ENCODE assay signal across 14 cellular contexts in genomic region chr2:124325667-124326425, GRCh38.
DNase-seq lines count a peak whose midpoint lies in the region; ATAC-seq, FAIRE-seq and TF ChIP-seq lines count a peak whose summit lies in the region.
"Had no signal": no experiment of that assay in that cellular context is flagged by ENCODE, and none has a peak within 500 bp of the region (broad histone marks: within the 10 kb centered on the region; RNA-seq: fewer than 3 reads in every experiment).

No MANE protein-coding gene starts in this region.

- H2BK120ac ChIP-seq in H1 (replicated peaks; ENCODE audit: low read depth, low read length) = peak overlapping the region; percentile 91

- H3K4me2 ChIP-seq in SK-N-SH = no peak overlapping the region
- no peak overlapping the region; a peak in 1 of 4 replicates for H3K4me2 ChIP-seq in H1 (ENCODE audit: insufficient read depth in 1 of 2, low read depth in 2 of 2, low read length in 2 of 2)

- H2AK5ac ChIP-seq in H1 (ENCODE audit: low read depth, low read length) = 0 out of 2 replicates have a peak overlapping the region, but pooled peaks have one; percentile 17

- peaks cover 2% of the 10 kb centered on the region; the same call in 1 of the 2 replicates for H3K23me2 ChIP-seq in H1 (ENCODE audit: low read depth, low read length)

- no peak overlapping the region for H2BK15ac ChIP-seq in H1 (ENCODE audit: low read length)

- H4K20me1 ChIP-seq in SK-N-SH (ENCODE audit: insufficient read depth) = no peaks in the 10 kb centered on the region
- H4K20me1 ChIP-seq in H1 (replicated peaks in 1 of 2; ENCODE audit: control insufficient read depth in 1 of 2, insufficient read depth in 2 of 2, low read length in 2 of 2) = no peaks in the 10 kb centered on the region

- H3K9ac ChIP-seq in SK-N-SH = no peak overlapping the region
- no peak overlapping the region for H3K9ac ChIP-seq in H1 (replicated peaks in 1 of 4; ENCODE audit: extremely low read depth in 1 of 4, low read depth in 3 of 4, low read length in 3 of 4)

- no peaks in the 10 kb centered on the region for H3K27me3 Mint-ChIP-seq in type B pancreatic cell

- no peak overlapping the region for H2AFZ ChIP-seq in SK-N-SH (ENCODE audit: low read depth)
- no peak overlapping the region for H2AFZ ChIP-seq in H1 (ENCODE audit: low read length)

- DNase-seq in SK-N-SH (peak; percentile 20), NCI-H2171 treated with DMSO at 0.1 percent for 48 hours (lab: John Stamatoyannopoulos, UW) (peak; percentile 69), H1 (ENCODE audit: low read depth in 1 of 2, low spot score in 2 of 2) (no peak), type B pancreatic cell (ENCODE audit: extremely low spot score, unreplicated experiment) (no peak), NCI-H69 (lab: John Stamatoyannopoulos, UW) (no peak)
- DNase-seq: NCI-H526 treated with DMSO at 0.1 percent for 48 hours had no signal

- CTCF ChIA-PET in SK-N-SH (lab: Yijun Ruan, JAX) = interaction anchor here (0.5 to 1.5 kb wide), 5 partner anchors 18 to 1684 kb away, joined by 3 to 4 read pairs (median 3); no protein-coding TSS in a partner anchor
- CTCF ChIA-PET in H1 (lab: Charles Lee; ENCODE audit: partially characterized antibody) = interaction anchor here (0.5 to 1.6 kb wide), 12 partner anchors 8 to 1414 kb away, joined by 3 to 6 read pairs (median 3); no protein-coding TSS in a partner anchor

- H3K4ac ChIP-seq in H1 (replicated peaks; ENCODE audit: insufficient read length, low read depth, low read length) = peak overlapping the region; percentile 30

- H3K9me2 ChIP-seq in SK-N-SH = no peaks in the 10 kb centered on the region

- H3K56ac ChIP-seq in H1 (replicated peaks; ENCODE audit: insufficient read length, low read depth, low read length) = no peak overlapping the region

- H3K27me3 ChIP-seq in SK-N-SH (ENCODE audit: insufficient read depth) = no peaks in the 10 kb centered on the region
- H3K27me3 ChIP-seq in H1 (replicated peaks in 1 of 4; ENCODE audit: control insufficient read depth in 3 of 4, extremely low read depth in 1 of 4, insufficient read depth in 3 of 4, low read length in 3 of 4) = no peaks in the 10 kb centered on the region
- H3K27me3 ChIP-seq: neutrophil had no signal

- peak overlapping the region; percentile 65; the same call in 1 of the 2 replicates for H3K18ac ChIP-seq in H1 (ENCODE audit: extremely low read depth, low read length)

- WGBS in SK-N-SH (ENCODE audit: low lambda C conversion rate) = 5% methylated on average over 3 of the region's 3 CpGs
- WGBS in H1 (ENCODE audit: extremely low coverage in 1 of 2, insufficient coverage in 1 of 2, insufficient read length in 1 of 2, insufficient replicate concordance in 2 of 2, low coverage in 1 of 2, low lambda C conversion rate in 2 of 2, missing lambda C conversion rate in 1 of 2), 2 experiments = 57% methylated on average over 3 of the region's 3 CpGs; no CpG with 5 or more reads in 1 of the 2 experiments

- no peaks in the 10 kb centered on the region for H3K79me1 ChIP-seq in H1 (ENCODE audit: low read depth, low read length)

- POLR2A ChIA-PET in SK-N-SH (lab: Yijun Ruan, JAX) = no interaction called here
- POLR2A ChIA-PET in H1 (lab: Charles Lee; ENCODE audit: partially characterized antibody) = no interaction called here

- no peak overlapping the region for H3K4me3 Mint-ChIP-seq in type B pancreatic cell
- H3K4me3 Mint-ChIP-seq: stimulated activated effector memory CD8-positive, alpha-beta T cell treated with anti-CD3 and anti-CD28 coated beads, Interleukin-12 subunit alpha, Interleukin-12 subunit beta, amount 100 ng/mL, for 72 hours; T-helper 2 cell treated with Interferon-gamma antibody and Interleukin-4, amounts not matched to agents 5 μg/mL and 100 μg/mL, for 36 hours had no signal

- no peak overlapping the region for H3K27ac ChIP-seq in SK-N-SH (ENCODE audit: low read depth in 2 of 2, low read length in 1 of 2)
- H3K27ac ChIP-seq in H1 (ENCODE audit: low read depth, low read length) = no peak overlapping the region
- H3K27ac ChIP-seq: epithelial cell of prostate, neutrophil had no signal

- TF ChIP-seq POLR2A in H1 (IDR thresholded peaks at IDR 0.05; ENCODE audit: control extremely low read depth in 1 of 2, low read depth in 2 of 2, low read length in 2 of 2) = no peak

- no peaks in the 10 kb centered on the region for H3K79me2 ChIP-seq in SK-N-SH (ENCODE audit: insufficient read depth)
- no peaks in the 10 kb centered on the region for H3K79me2 ChIP-seq in H1 (ENCODE audit: control insufficient read depth in 1 of 2, insufficient read depth in 2 of 2, low read length in 2 of 2)

- no peak for ATAC-seq in SK-N-SH treated with all-trans-retinoic acid at 6 μM for 48 hours
- no peak for ATAC-seq in activated CD4-positive, CD25-positive, alpha-beta regulatory T cell treated with anti-CD3 and anti-CD28 coated beads, Interleukin-2, amount 50 U/mL, for 24 hours
- no peak for ATAC-seq in GM19463 (IDR thresholded peaks at IDR 0.05; ENCODE audit: unreplicated experiment)
- ATAC-seq: stimulated activated effector memory CD8-positive, alpha-beta T cell treated with anti-CD3 and anti-CD28 coated beads, Interleukin-12 subunit alpha, Interleukin-12 subunit beta, amount 100 ng/mL, for 72 hours had no signal

- H3K4me1 ChIP-seq in SK-N-SH (ENCODE audit: control insufficient read depth in 1 of 2, insufficient read depth in 2 of 2, low read depth in 1 of 2, low read length in 1 of 2) = no peaks in the 10 kb centered on the region
- peaks cover 0 to 6% (median 5%) of the 10 kb centered on the region in 4 experiments; a peak in 4 of 7 replicates for H3K4me1 ChIP-seq in H1 (replicated peaks in 1 of 4; ENCODE audit: control insufficient read depth in 3 of 4, insufficient read depth in 4 of 4, low read length in 3 of 4)

- H2BK5ac ChIP-seq in H1 (ENCODE audit: low read depth, low read length) = peak overlapping the region; percentile 67; the same call in 1 of the 2 replicates

- H3K27ac Mint-ChIP-seq in type B pancreatic cell = no peak overlapping the region
- H3K27ac Mint-ChIP-seq: stimulated activated effector memory CD8-positive, alpha-beta T cell treated with anti-CD3 and anti-CD28 coated beads, Interleukin-12 subunit alpha, Interleukin-12 subunit beta, amount 100 ng/mL, for 72 hours; T-helper 2 cell treated with Interferon-gamma antibody and Interleukin-4, amounts not matched to agents 5 μg/mL and 100 μg/mL, for 36 hours had no signal

- H2BK12ac ChIP-seq in H1 (ENCODE audit: low read depth, low read length) = peak overlapping the region; percentile 93; the same call in 1 of the 2 replicates

- H2BK20ac ChIP-seq in H1 (ENCODE audit: low read length) = peak overlapping the region; percentile 40; the same call in 1 of the 2 replicates

- no peak overlapping the region for H3K14ac ChIP-seq in H1 (ENCODE audit: insufficient read length)

- H3K4me3 ChIP-seq in SK-N-SH (ENCODE audit: low read depth in 2 of 2, low read length in 1 of 2) (no peak overlapping the region; a peak in 1 of 4 replicates), H1 (ENCODE audit: extremely low read depth in 1 of 4, insufficient read depth in 2 of 4, low read depth in 3 of 4, low read length in 4 of 4) (no peak overlapping the region)

- no peaks in the 10 kb centered on the region for H3K9me3 Mint-ChIP-seq in type B pancreatic cell

- no peak overlapping the region for H4K8ac ChIP-seq in H1 (ENCODE audit: extremely low read depth, insufficient read depth, low read length)

- no peak for FAIRE-seq in H1 (lab: Jason Lieb, UNC)
- FAIRE-seq: islet of Langerhans had no signal

- H3F3A ChIP-seq in SK-N-SH (replicated peaks; ENCODE audit: insufficient read depth) = no peaks in the 10 kb centered on the region

- no peak overlapping the region for H3K23ac ChIP-seq in H1 (ENCODE audit: insufficient read length)

- H3K9me3 ChIP-seq in SK-N-SH (no peaks in the 10 kb centered on the region), H1 (ENCODE audit: insufficient read depth in 2 of 2, low read depth in 1 of 2, low read length in 1 of 2) (no peaks in the 10 kb centered on the region)
- H3K9me3 ChIP-seq: neutrophil had no signal

- peaks cover 6% of the 10 kb centered on the region for H3K4me1 Mint-ChIP-seq in type B pancreatic cell (ENCODE audit: unreplicated experiment)
- H3K4me1 Mint-ChIP-seq: stimulated activated effector memory CD8-positive, alpha-beta T cell treated with anti-CD3 and anti-CD28 coated beads, Interleukin-12 subunit alpha, Interleukin-12 subunit beta, amount 100 ng/mL, for 72 hours had no signal

- peak overlapping the region; percentile 19 for H4K5ac ChIP-seq in H1 (ENCODE audit: insufficient read length, low read depth, low read length)

- TF ChIP-seq RAD21 in SK-N-SH (IDR thresholded peaks at IDR 0.05; ENCODE audit: low read length) = peak; percentile 49; the same call in 1 of the 2 replicates
- TF ChIP-seq RAD21 in H1 (IDR thresholded peaks at IDR 0.05 in 1 of 2, conservative IDR thresholded peaks at IDR 0.05 in 1 of 2; ENCODE audit: low read depth in 2 of 2, low read length in 2 of 2) = peak; percentile 37 to 49

- TF ChIP-seq CTCF in SK-N-SH (IDR thresholded peaks at IDR 0.05) (no peak; the same call in 1 of the 2 replicates), H1 (IDR thresholded peaks at IDR 0.05; ENCODE audit: control extremely low read depth in 1 of 3, insufficient read depth in 1 of 3, low read depth in 1 of 3, low read length in 3 of 3) (peak in 1 of 3 experiments; percentile 26; a peak in 1 of 4 replicates), type B pancreatic cell (conservative IDR thresholded peaks at IDR 0.05) (peak; percentile 65)

- TF ChIP-seq EP300 in SK-N-SH (IDR thresholded peaks at IDR 0.05; ENCODE audit: borderline replicate concordance in 1 of 2, low read depth in 1 of 2, low read length in 1 of 2) = no peak
- no peak for TF ChIP-seq EP300 in H1 (IDR thresholded peaks at IDR 0.05; ENCODE audit: borderline replicate concordance in 1 of 2, low read depth in 2 of 2, low read length in 2 of 2)

- peak overlapping the region; percentile 84 for H4K91ac ChIP-seq in H1 (replicated peaks; ENCODE audit: insufficient read length, low read length)

- no peaks in the 10 kb centered on the region for H3K36me3 ChIP-seq in SK-N-SH (replicated peaks in 1 of 2; ENCODE audit: control insufficient read depth in 1 of 2, insufficient read depth in 2 of 2, low read length in 1 of 2)
- H3K36me3 ChIP-seq in H1 (ENCODE audit: control insufficient read depth in 2 of 4, insufficient read depth in 4 of 4, low read length in 3 of 4) = no peaks in the 10 kb centered on the region
- H3K36me3 ChIP-seq: neutrophil had no signal

- no peaks in the 10 kb centered on the region for H3K36me3 Mint-ChIP-seq in type B pancreatic cell
- H3K36me3 Mint-ChIP-seq: stimulated activated effector memory CD8-positive, alpha-beta T cell treated with anti-CD3 and anti-CD28 coated beads, Interleukin-12 subunit alpha, Interleukin-12 subunit beta, amount 100 ng/mL, for 72 hours had no signal

TF ChIP-seq in SK-N-SH, 30 proteins besides CTCF, POLR2A, EP300 and RAD21 (continues in another document):
- TF ChIP-seq JUND (IDR thresholded peaks at IDR 0.05) (no peak), CHD2 (IDR thresholded peaks at IDR 0.05; ENCODE audit: low read length, partially characterized antibody) (no peak)

TF ChIP-seq in SK-N-SH treated with all-trans-retinoic acid at 6 μM for 48 hours, 23 proteins besides CTCF, POLR2A, EP300 and RAD21 (continues in another document):
- TF ChIP-seq ZFP3 (CRISPR knock-in tag; IDR thresholded peaks at IDR 0.05) = no peak
- no peak for TF ChIP-seq SNAI2 (CRISPR knock-in tag; IDR thresholded peaks at IDR 0.05)

Comparison
In these comparisons a context has a peak if more than half of its experiments do, and no peak if none do; other contexts are left out.
1. DNase-seq: peak in SK-N-SH (single experiment) and NCI-H2171 treated with DMSO at 0.1 percent for 48 hours (single experiment); none in H1 (0 of 2), type B pancreatic cell (single experiment) and NCI-H69 (single experiment).
2. Of the 17 proteins assayed by ChIP-seq in both H1 and SK-N-SH: peak only in H1: none; only in SK-N-SH: none; in both: RAD21; in neither: 15; mixed calls (peak in some experiments, not most) for 1.